17 cellular contexts compared by ENCODE assay signal in genomic region chr6:43290905-43291355, GRCh38. TPM values are rescaled to one million over a fixed set of nuclear protein-coding genes. Genes with fewer than 3 reads are reported as not detected.
"Had no signal": no experiment of that assay in that cellular context is flagged by ENCODE, and none has a peak within 500 bp of the region (broad histone marks: within the 10 kb centered on the region; RNA-seq: fewer than 3 reads in every experiment).

No MANE protein-coding gene starts in this region.

- H3K4me1 ChIP-seq: esophagus muscularis mucosa, prostate gland had no signal

- DNase-seq: activated CD4-positive, alpha-beta memory T cell treated with anti-CD3 and anti-CD28 coated beads, Interleukin-2, amount 10 ng/mL, durations not matched to agents 7 days and 5 days; activated CD4-positive, alpha-beta T cell treated with anti-CD3 and anti-CD28 coated beads for 36 hours; activated effector memory CD4-positive, alpha-beta T cell treated with anti-CD3 and anti-CD28 coated beads, Interleukin-2, amount 50 U/mL, for 16 hours; activated T-cell treated with anti-CD3 and anti-CD28 coated beads, Interleukin-2, amount 50 U/mL, for 4 hours; amniotic stem cell; cortex of kidney; effector CD4-positive, alpha-beta T cell; naive thymus-derived CD8-positive, alpha-beta T cell; occipital lobe; right cardiac atrium; stimulated activated naive CD8-positive, alpha-beta T cell treated with anti-CD3 and anti-CD28 coated beads, Interleukin-15, amount 100 ng/mL, for 72 hours; WERI-Rb-1 had no signal

- H3K36me3 ChIP-seq: esophagus muscularis mucosa, prostate gland, WERI-Rb-1 had no signal

- H3K9me3 ChIP-seq: esophagus muscularis mucosa, prostate gland had no signal

- ATAC-seq: activated CD4-positive, alpha-beta T cell treated with anti-CD3 and anti-CD28 coated beads for 36 hours; activated naive CD4-positive, alpha-beta T cell treated with anti-CD3 and anti-CD28 coated beads, Interleukin-2, amount 50 U/mL, for 72 hours; activated T-cell treated with anti-CD3 and anti-CD28 coated beads, Interleukin-2, amount 50 U/mL, for 4 hours; naive thymus-derived CD8-positive, alpha-beta T cell; right cardiac atrium; stimulated activated naive CD8-positive, alpha-beta T cell treated with anti-CD3 and anti-CD28 coated beads, Interleukin-15, amount 100 ng/mL, for 72 hours had no signal

- H3K4me3 ChIP-seq: esophagus muscularis mucosa, prostate gland had no signal

- H3K27ac ChIP-seq: esophagus muscularis mucosa, prostate gland, WERI-Rb-1 had no signal

RNA-seq across cellular contexts. Expression of gene SLC22A7, which starts 7.1 kb away (rescaled TPM):
- total RNA-seq: activated CD4-positive, alpha-beta memory T cell treated with anti-CD3 and anti-CD28 coated beads, Interleukin-2, amount 10 ng/mL, durations not matched to agents 7 days and 5 days; activated CD4-positive, alpha-beta T cell treated with anti-CD3 and anti-CD28 coated beads for 36 hours; activated naive CD4-positive, alpha-beta T cell treated with anti-CD3 and anti-CD28 coated beads, Interleukin-2, amount 50 U/mL, for 72 hours; activated T-cell treated with anti-CD3 and anti-CD28 coated beads, Interleukin-2, amount 50 U/mL, for 4 hours; esophagus muscularis mucosa; lung microvascular endothelial cell; naive thymus-derived CD8-positive, alpha-beta T cell; prostate gland; right cardiac atrium; ureter had no signal
- polyA plus RNA-seq: naive thymus-derived CD8-positive, alpha-beta T cell; right cardiac atrium had no signal

RNA-seq across cellular contexts. Expression of gene CRIP3, which starts 17.7 kb away (rescaled TPM):
- total RNA-seq: esophagus muscularis mucosa, lung microvascular endothelial cell had no signal
- polyA plus RNA-seq: naive thymus-derived CD8-positive, alpha-beta T cell had no signal

RNA-seq across cellular contexts. Expression of gene TTBK1, which starts 47.6 kb away (rescaled TPM):
- total RNA-seq: naive thymus-derived CD8-positive, alpha-beta T cell; ureter had no signal
- polyA plus RNA-seq: naive thymus-derived CD8-positive, alpha-beta T cell had no signal
